ENCODE assay signal across 1 cellular context in the genomic region with DNA sequence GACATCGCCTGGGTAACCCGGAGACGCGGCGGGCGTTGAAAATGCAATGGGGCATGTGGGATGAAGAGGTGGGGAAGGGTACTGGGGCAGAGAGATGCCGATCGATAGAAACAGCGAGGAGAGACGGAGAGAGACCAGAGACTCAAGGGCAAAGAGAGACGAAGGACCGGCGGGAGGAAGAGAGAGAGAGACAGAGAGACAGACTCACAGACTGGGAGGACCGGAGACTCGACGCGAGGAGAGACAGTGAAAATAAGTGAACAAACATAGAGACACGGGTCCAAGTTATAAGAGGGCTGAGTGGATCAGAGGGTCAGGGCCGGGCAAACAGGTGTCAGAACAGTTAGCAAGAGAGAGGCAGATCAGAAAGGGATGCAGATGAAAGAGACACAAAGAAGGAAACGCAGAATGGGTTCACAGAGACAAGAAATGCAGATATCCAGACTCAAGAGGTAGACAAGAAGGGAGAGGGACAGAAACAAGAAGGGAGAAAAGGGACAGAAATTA.
TF ChIP-seq lines count a peak whose summit lies in the region.

No MANE protein-coding gene starts in this region.

TF ChIP-seq in K562, 482 proteins besides CTCF, POLR2A, EP300 and RAD21 (continues in another document):
- TF ChIP-seq DNMT1 (IDR thresholded peaks at IDR 0.05) (0 out of 2 replicates have a peak, but pooled peaks have one; percentile 54), GTF2E2 (tag; IDR thresholded peaks at IDR 0.05) (no peak), ZNF134 (CRISPR knock-in tag; conservative IDR thresholded peaks at IDR 0.05) (no peak), FOS (IDR thresholded peaks at IDR 0.05; ENCODE audit: extremely low read depth, insufficient read length) (no peak), HDGF (IDR thresholded peaks at IDR 0.05) (peak; percentile 80; the same call in 1 of the 2 replicates), SAP30 (IDR thresholded peaks at IDR 0.05; ENCODE audit: borderline replicate concordance, insufficient read depth, low read depth, low read length, poor library complexity, severe bottlenecking) (peak; percentile 95), MTA2 (IDR thresholded peaks at IDR 0.05; ENCODE audit: low read depth) (0 out of 2 replicates have a peak, but pooled peaks have one; percentile 11), NCOA4 (IDR thresholded peaks at IDR 0.05; ENCODE audit: partially characterized antibody) (no peak), CHD1 (IDR thresholded peaks at IDR 0.05; ENCODE audit: low read length) (no peak), JUND (IDR thresholded peaks at IDR 0.05; ENCODE audit: borderline replicate concordance, low read depth, low read length) (no peak), JUND (tag; IDR thresholded peaks at IDR 0.05; ENCODE audit: borderline replicate concordance, low read depth, low read length) (no peak), HDAC2 (IDR thresholded peaks at IDR 0.05) (peak; percentile 67), ATF1 (CRISPR knock-in tag; IDR thresholded peaks at IDR 0.05) (no peak), ATF1 (tag; IDR thresholded peaks at IDR 0.05) (peak; percentile 91), NCOA6 (IDR thresholded peaks at IDR 0.05) (no peak), ZNF766 (CRISPR knock-in tag; conservative IDR thresholded peaks at IDR 0.05) (no peak), COPS2 (conservative IDR thresholded peaks at IDR 0.05) (no peak), ZNF354B (CRISPR knock-in tag; IDR thresholded peaks at IDR 0.05) (no peak), GABPB2 (CRISPR knock-in tag; conservative IDR thresholded peaks at IDR 0.05) (no peak), TAF9B (IDR thresholded peaks at IDR 0.05; ENCODE audit: partially characterized antibody) (no peak), CREBBP (IDR thresholded peaks at IDR 0.05; ENCODE audit: low read depth, low read length) (no peak), ZC3H11A (IDR thresholded peaks at IDR 0.05; ENCODE audit: low read depth, low read length) (0 out of 2 replicates have a peak, but pooled peaks have one; percentile 2), ZNF24 (IDR thresholded peaks at IDR 0.05) (no peak), SMARCA5 (IDR thresholded peaks at IDR 0.05) (peak; percentile 77), NFIC (IDR thresholded peaks at IDR 0.05) (peak; percentile 15; the same call in 1 of the 2 replicates), MEF2A (IDR thresholded peaks at IDR 0.05; ENCODE audit: control insufficient read depth, low read depth, low read length) (no peak), GABPA (tag; conservative IDR thresholded peaks at IDR 0.05; ENCODE audit: low read depth) (no peak), ZNF699 (CRISPR knock-in tag; IDR thresholded peaks at IDR 0.05; ENCODE audit: insufficient replicate concordance) (no peak), SRSF1 (IDR thresholded peaks at IDR 0.05; ENCODE audit: low read depth, low read length) (no peak), CXXC5 (CRISPR knock-in tag; IDR thresholded peaks at IDR 0.05) (no peak), NONO (IDR thresholded peaks at IDR 0.05; ENCODE audit: low read depth in 2 of 2, low read length in 1 of 2) (no peak), ZNF785 (CRISPR knock-in tag; IDR thresholded peaks at IDR 0.05) (no peak), PTRF (tag; IDR thresholded peaks at IDR 0.05) (no peak), TEAD1 (CRISPR knock-in tag; IDR thresholded peaks at IDR 0.05) (no peak), MEIS2 (IDR thresholded peaks at IDR 0.05; ENCODE audit: partially characterized antibody) (no peak), ZNF184 (CRISPR knock-in tag; IDR thresholded peaks at IDR 0.05) (no peak), RFX1 (IDR thresholded peaks at IDR 0.05) (no peak), NFIX (CRISPR knock-in tag; IDR thresholded peaks at IDR 0.05; ENCODE audit: low read depth) (no peak), TAF7 (tag; IDR thresholded peaks at IDR 0.05) (no peak), FOXK1 (CRISPR knock-in tag; IDR thresholded peaks at IDR 0.05; ENCODE audit: borderline replicate concordance) (peak; percentile 0; the same call in 1 of the 2 replicates), HMG20B (CRISPR knock-in tag; IDR thresholded peaks at IDR 0.05) (no peak), MTA3 (IDR thresholded peaks at IDR 0.05; ENCODE audit: borderline replicate concordance) (no peak), IFI16 (CRISPR knock-in tag; IDR thresholded peaks at IDR 0.05) (no peak), MECOM (CRISPR knock-in tag; IDR thresholded peaks at IDR 0.05) (no peak), ZNF175 (CRISPR knock-in tag; IDR thresholded peaks at IDR 0.05; ENCODE audit: low read depth) (no peak), ZNF282 (CRISPR knock-in tag; IDR thresholded peaks at IDR 0.05) (no peak), TCF7 (IDR thresholded peaks at IDR 0.05; ENCODE audit: borderline replicate concordance) (no peak), ZNF165 (CRISPR knock-in tag; IDR thresholded peaks at IDR 0.05; ENCODE audit: borderline replicate concordance) (no peak), SIN3A (IDR thresholded peaks at IDR 0.05; ENCODE audit: borderline replicate concordance in 2 of 2, control insufficient read depth in 1 of 2, low read depth in 2 of 2, low read length in 2 of 2) (peak; percentile 49 to 95; a peak in 2 of 4 replicates), MBD2 (IDR thresholded peaks at IDR 0.05; ENCODE audit: borderline replicate concordance, low read depth) (no peak), KDM1A (IDR thresholded peaks at IDR 0.05) (no peak)
- TF ChIP-seq, protein P1, sequence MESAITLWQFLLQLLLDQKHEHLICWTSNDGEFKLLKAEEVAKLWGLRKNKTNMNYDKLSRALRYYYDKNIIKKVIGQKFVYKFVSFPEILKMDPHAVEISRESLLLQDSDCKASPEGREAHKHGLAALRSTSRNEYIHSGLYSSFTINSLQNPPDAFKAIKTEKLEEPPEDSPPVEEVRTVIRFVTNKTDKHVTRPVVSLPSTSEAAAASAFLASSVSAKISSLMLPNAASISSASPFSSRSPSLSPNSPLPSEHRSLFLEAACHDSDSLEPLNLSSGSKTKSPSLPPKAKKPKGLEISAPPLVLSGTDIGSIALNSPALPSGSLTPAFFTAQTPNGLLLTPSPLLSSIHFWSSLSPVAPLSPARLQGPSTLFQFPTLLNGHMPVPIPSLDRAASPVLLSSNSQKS (CRISPR knock-in tag; IDR thresholded peaks at IDR 0.05) = no peak
- TF ChIP-seq, protein P2, sequence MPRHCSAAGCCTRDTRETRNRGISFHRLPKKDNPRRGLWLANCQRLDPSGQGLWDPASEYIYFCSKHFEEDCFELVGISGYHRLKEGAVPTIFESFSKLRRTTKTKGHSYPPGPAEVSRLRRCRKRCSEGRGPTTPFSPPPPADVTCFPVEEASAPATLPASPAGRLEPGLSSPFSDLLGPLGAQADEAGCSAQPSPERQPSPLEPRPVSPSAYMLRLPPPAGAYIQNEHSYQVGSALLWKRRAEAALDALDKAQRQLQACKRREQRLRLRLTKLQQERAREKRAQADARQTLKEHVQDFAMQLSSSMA (CRISPR knock-in tag; IDR thresholded peaks at IDR 0.05) = no peak
- TF ChIP-seq, protein P3, sequence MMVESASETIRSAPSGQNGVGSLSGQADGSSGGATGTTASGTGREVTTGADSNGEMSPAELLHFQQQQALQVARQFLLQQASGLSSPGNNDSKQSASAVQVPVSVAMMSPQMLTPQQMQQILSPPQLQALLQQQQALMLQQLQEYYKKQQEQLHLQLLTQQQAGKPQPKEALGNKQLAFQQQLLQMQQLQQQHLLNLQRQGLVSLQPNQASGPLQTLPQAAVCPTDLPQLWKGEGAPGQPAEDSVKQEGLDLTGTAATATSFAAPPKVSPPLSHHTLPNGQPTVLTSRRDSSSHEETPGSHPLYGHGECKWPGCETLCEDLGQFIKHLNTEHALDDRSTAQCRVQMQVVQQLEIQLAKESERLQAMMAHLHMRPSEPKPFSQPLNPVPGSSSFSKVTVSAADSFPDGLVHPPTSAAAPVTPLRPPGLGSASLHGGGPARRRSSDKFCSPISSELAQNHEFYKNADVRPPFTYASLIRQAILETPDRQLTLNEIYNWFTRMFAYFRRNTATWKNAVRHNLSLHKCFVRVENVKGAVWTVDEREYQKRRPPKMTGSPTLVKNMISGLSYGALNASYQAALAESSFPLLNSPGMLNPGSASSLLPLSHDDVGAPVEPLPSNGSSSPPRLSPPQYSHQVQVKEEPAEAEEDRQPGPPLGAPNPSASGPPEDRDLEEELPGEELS (CRISPR knock-in tag; IDR thresholded peaks at IDR 0.05; ENCODE audit: borderline replicate concordance) = peak; percentile 82; the same call in 1 of the 2 replicates
- TF ChIP-seq, protein P4, sequence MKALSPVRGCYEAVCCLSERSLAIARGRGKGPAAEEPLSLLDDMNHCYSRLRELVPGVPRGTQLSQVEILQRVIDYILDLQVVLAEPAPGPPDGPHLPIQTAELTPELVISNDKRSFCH (CRISPR knock-in tag; IDR thresholded peaks at IDR 0.05) = no peak
- TF ChIP-seq, protein P4 (tag; IDR thresholded peaks at IDR 0.05) = no peak
- TF ChIP-seq, protein P5, sequence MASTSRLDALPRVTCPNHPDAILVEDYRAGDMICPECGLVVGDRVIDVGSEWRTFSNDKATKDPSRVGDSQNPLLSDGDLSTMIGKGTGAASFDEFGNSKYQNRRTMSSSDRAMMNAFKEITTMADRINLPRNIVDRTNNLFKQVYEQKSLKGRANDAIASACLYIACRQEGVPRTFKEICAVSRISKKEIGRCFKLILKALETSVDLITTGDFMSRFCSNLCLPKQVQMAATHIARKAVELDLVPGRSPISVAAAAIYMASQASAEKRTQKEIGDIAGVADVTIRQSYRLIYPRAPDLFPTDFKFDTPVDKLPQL (IDR thresholded peaks at IDR 0.05; ENCODE audit: extremely low read depth, insufficient read length) = no peak
- TF ChIP-seq, protein P6, sequence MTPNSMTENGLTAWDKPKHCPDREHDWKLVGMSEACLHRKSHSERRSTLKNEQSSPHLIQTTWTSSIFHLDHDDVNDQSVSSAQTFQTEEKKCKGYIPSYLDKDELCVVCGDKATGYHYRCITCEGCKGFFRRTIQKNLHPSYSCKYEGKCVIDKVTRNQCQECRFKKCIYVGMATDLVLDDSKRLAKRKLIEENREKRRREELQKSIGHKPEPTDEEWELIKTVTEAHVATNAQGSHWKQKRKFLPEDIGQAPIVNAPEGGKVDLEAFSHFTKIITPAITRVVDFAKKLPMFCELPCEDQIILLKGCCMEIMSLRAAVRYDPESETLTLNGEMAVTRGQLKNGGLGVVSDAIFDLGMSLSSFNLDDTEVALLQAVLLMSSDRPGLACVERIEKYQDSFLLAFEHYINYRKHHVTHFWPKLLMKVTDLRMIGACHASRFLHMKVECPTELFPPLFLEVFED (CRISPR knock-in tag; conservative IDR thresholded peaks at IDR 0.05) = peak; percentile 70
- TF ChIP-seq, protein P7, sequence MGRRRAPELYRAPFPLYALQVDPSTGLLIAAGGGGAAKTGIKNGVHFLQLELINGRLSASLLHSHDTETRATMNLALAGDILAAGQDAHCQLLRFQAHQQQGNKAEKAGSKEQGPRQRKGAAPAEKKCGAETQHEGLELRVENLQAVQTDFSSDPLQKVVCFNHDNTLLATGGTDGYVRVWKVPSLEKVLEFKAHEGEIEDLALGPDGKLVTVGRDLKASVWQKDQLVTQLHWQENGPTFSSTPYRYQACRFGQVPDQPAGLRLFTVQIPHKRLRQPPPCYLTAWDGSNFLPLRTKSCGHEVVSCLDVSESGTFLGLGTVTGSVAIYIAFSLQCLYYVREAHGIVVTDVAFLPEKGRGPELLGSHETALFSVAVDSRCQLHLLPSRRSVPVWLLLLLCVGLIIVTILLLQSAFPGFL (CRISPR knock-in tag; IDR thresholded peaks at IDR 0.05) = no peak
- TF ChIP-seq, protein P8, sequence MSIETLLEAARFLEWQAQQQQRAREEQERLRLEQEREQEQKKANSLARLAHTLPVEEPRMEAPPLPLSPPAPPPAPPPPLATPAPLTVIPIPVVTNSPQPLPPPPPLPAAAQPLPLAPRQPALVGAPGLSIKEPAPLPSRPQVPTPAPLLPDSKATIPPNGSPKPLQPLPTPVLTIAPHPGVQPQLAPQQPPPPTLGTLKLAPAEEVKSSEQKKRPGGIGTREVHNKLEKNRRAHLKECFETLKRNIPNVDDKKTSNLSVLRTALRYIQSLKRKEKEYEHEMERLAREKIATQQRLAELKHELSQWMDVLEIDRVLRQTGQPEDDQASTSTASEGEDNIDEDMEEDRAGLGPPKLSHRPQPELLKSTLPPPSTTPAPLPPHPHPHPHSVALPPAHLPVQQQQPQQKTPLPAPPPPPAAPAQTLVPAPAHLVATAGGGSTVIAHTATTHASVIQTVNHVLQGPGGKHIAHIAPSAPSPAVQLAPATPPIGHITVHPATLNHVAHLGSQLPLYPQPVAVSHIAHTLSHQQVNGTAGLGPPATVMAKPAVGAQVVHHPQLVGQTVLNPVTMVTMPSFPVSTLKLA (conservative IDR thresholded peaks at IDR 0.05) = peak in 1 of 2 experiments; percentile 38; a peak in 1 of 4 replicates
- TF ChIP-seq, protein P9, sequence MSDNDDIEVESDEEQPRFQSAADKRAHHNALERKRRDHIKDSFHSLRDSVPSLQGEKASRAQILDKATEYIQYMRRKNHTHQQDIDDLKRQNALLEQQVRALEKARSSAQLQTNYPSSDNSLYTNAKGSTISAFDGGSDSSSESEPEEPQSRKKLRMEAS (CRISPR knock-in tag; IDR thresholded peaks at IDR 0.05) = no peak
- TF ChIP-seq, protein P10, sequence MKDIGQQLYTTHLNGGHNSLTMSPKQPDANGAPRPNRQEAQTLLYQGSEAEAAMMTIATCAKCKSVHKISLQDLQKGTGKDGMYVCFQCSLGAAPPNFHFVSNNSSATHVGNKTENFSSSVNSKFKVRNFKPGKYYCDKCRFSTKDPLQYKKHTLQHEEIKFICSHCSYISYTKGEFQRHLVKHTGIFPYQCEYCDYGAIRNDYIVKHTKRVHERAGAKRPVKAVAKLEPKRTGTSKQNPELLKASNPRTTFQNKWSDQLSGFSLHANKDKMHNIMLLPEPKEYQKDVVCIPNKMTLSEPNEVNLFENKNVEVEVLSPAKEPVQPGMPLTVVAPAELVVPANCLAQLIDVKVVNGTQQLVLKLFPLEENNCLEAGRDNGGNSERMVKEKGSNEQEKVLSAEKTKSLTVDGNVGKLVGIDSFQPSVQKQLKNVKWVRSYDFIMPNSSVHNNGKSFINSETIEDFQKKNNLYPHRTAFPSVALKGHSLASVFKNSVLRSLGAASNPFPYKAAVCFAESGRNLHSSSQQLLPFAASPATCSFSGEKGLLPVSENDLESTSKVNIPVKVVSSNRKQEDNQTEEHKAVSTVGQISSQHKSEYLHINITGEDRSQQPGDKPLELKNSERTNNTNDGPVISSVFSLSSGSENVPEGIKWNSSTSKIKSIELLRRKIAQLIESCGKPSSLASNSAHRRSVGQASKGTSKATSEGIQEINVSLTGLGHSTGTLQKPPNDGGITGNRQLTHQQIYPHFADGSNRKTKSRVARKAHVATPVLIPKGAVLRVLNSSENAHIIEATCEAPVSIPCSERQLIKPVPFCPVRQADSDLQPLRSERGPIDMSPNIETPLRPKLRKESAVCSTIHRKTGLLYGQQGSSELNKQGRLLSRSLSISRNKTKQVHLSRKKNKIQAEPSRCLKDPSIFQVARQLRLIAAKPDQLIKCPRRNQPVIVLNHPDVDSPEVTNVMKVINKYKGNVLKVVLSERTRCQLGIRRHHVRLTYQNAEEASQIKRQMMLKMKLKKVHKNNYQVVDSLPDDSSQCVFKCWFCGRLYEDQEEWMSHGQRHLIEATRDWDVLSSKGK (CRISPR knock-in tag; IDR thresholded peaks at IDR 0.05) = no peak
